8 cellular contexts compared by ENCODE assay signal in genomic region chr9:306907-307306, GRCh38.
DNase-seq lines count a peak whose midpoint lies in the region; ATAC-seq and TF ChIP-seq lines count a peak whose summit lies in the region.

No MANE protein-coding gene starts in this region.

- TF ChIP-seq CTCF in GM12873 (IDR thresholded peaks at IDR 0.05; ENCODE audit: insufficient read depth, low read depth, low read length, missing control alignments) (peak; percentile 49), spleen (IDR thresholded peaks at IDR 0.05 in 8 of 11, conservative IDR thresholded peaks at IDR 0.05 in 3 of 11) (peak in 9 of 11 experiments; percentile 13 to 61 (median 52))

- DNase-seq in SKM-1 (lab: John Stamatoyannopoulos, UW; ENCODE audit: unreplicated experiment) (peak; percentile 20), spleen (no peak), NCI-H1417 (lab: John Stamatoyannopoulos, UW) (no peak), amniotic stem cell (lab: John Stamatoyannopoulos, UW) (no peak), NCI-H1694 (lab: John Stamatoyannopoulos, UW) (no peak)
- peak; percentile 13 for DNase-seq in activated naive CD8-positive, alpha-beta T cell treated with anti-CD3 and anti-CD28 coated beads, Interleukin-2, amount 50 U/mL, for 24 hours

- no peak overlapping the region for H3K4me3 Mint-ChIP-seq in activated naive CD8-positive, alpha-beta T cell treated with anti-CD3 and anti-CD28 coated beads, Interleukin-2, amount 50 U/mL, for 24 hours

- H3K36me3 Mint-ChIP-seq in activated naive CD8-positive, alpha-beta T cell treated with anti-CD3 and anti-CD28 coated beads, Interleukin-2, amount 50 U/mL, for 24 hours (ENCODE audit: low read depth) = peaks cover 46% of the 10 kb centered on the region

- no peak overlapping the region for H3K4me3 ChIP-seq in spleen

- H3K36me3 ChIP-seq in spleen = peaks cover 3 to 100% (median 71%) of the 10 kb centered on the region in 6 donors

- peaks cover 0 to 32% (median 8%) of the 10 kb centered on the region in 6 donors for H3K4me1 ChIP-seq in spleen

- no peaks in the 10 kb centered on the region for H3K9me3 Mint-ChIP-seq in activated naive CD8-positive, alpha-beta T cell treated with anti-CD3 and anti-CD28 coated beads, Interleukin-2, amount 50 U/mL, for 24 hours

- H3K27ac ChIP-seq in spleen = peak overlapping the region in 4 of 8 donors; percentile 16 to 55 (median 39)

- no peak for TF ChIP-seq POLR2A in spleen (IDR thresholded peaks at IDR 0.05)

- H3K27me3 Mint-ChIP-seq in activated naive CD8-positive, alpha-beta T cell treated with anti-CD3 and anti-CD28 coated beads, Interleukin-2, amount 50 U/mL, for 24 hours = no peaks in the 10 kb centered on the region

- no peaks in the 10 kb centered on the region for H3K9me3 ChIP-seq in spleen

- H3K4me1 Mint-ChIP-seq in activated naive CD8-positive, alpha-beta T cell treated with anti-CD3 and anti-CD28 coated beads, Interleukin-2, amount 50 U/mL, for 24 hours = no peaks in the 10 kb centered on the region

- peak; percentile 66 for ATAC-seq in activated naive CD8-positive, alpha-beta T cell treated with anti-CD3 and anti-CD28 coated beads, Interleukin-2, amount 50 U/mL, for 24 hours
- no peak for ATAC-seq in HG03378 (IDR thresholded peaks at IDR 0.05; ENCODE audit: unreplicated experiment)

- intact Hi-C loops in spleen (cut with DNase I; ENCODE audit: low total_unique reads) = no loop called here

- peak overlapping the region; percentile 47 for H3K27ac Mint-ChIP-seq in activated naive CD8-positive, alpha-beta T cell treated with anti-CD3 and anti-CD28 coated beads, Interleukin-2, amount 50 U/mL, for 24 hours

- no peaks in the 10 kb centered on the region for H3K27me3 ChIP-seq in spleen (replicated peaks in 1 of 7)

- 83 to 89% (median 87%) methylated on average over 7 of the region's 7 CpGs for WGBS in spleen, 5 donors

Comparison
In these comparisons a context has a peak if more than half of its experiments do, and no peak if none do; other contexts are left out.
1. DNase-seq: peak in SKM-1 (single experiment) and activated naive CD8-positive, alpha-beta T cell treated with anti-CD3 and anti-CD28 coated beads, Interleukin-2, amount 50 U/mL, for 24 hours (single experiment); none in spleen (single experiment), NCI-H1417 (0 of 3), amniotic stem cell (single experiment) and NCI-H1694 (single experiment).